21 cellular contexts compared by ENCODE assay signal in the genomic region with DNA sequence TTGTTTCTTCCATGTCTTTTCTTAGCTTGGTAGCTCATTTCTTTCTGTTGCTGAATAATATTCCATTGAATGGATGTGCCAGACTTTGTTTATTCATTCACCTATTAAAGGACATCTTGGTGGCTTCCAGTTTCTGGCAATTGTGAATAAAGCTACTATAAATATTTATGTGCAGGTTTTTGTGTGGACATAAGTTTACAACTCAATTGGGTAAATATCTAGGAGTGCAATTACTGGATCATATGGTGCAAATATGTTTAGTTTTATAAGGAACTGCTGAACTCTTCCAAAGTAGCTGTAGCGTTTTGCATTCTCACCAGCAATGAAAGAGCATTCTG.
"Had no signal": no experiment of that assay in that cellular context is flagged by ENCODE, and none has a peak within 500 bp of the region (broad histone marks: within the 10 kb centered on the region; RNA-seq: fewer than 3 reads in every experiment).

No MANE protein-coding gene starts in this region.

- H3K36me3 ChIP-seq: SJCRH30 had no signal

- DNase-seq: Karpas-422, KBM-7, MM.1S, NCI-H1092 treated with DMSO at 0.1 percent for 48 hours, NCI-H1436, NCI-H187, NCI-H2029, NCI-H2081 treated with DMSO at 0.1 percent for 48 hours, NCI-H2171, NCI-H226, NCI-H446, NCI-H510A, NCI-H524 treated with DMSO at 0.1 percent for 48 hours, NCI-H69, NCI-H774, SHP77 treated with DMSO at 0.1 percent for 48 hours, SJCRH30 had no signal

- H3K27me3 ChIP-seq: SJCRH30 had no signal

- H3K4me3 ChIP-seq: SJCRH30 had no signal

- H3K9me3 ChIP-seq: SJCRH30 had no signal

- ATAC-seq: Panc1, Right ventricle myocardium inferior, SK-N-SH treated with all-trans-retinoic acid at 6 μM for 48 hours had no signal

- H3K27ac ChIP-seq: HL-60, SJCRH30 had no signal
